8 cellular contexts compared by ENCODE assay signal in the genomic region with DNA sequence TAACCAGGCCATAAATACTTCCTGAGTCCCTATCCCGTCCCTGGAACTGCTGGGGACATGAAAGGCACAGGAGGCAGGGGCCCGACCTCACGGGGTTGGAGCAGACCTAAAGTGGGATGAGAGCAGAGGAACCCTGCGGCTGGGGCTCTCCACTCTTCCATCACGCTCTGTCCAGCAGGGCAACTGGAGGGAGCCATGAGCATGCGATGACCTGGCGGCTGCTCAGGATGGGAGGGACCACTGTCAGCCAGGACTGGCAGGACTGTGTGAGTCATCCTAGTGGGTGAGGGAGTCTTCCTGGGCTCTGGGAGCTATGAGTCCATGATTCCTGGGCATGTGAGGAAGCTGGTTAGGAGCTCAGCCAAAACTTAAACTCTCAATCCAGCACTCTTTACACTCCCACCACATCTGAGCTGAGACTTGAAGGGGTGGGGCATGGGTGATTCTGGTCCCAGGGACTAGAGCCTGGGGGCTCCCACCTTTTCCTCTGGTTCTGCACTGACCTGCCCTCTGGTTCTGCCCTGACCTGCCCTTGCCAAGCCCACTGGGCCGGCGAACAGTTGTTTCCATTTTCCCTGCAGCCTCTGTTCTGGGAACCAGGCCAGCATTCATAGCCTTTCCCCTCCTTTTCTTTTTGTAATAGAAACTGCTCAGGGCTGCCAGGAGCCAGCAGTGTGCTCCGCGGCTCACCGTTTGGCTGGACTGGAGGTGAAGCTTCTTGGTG. TPM values are rescaled to one million over a fixed set of nuclear protein-coding genes. Genes with fewer than 3 reads are reported as not detected.
A peak's percentile ranks its signal among the peaks of the same experiment; 100 is the strongest.
DNase-seq lines count a peak whose midpoint lies in the region; ATAC-seq, FAIRE-seq and TF ChIP-seq lines count a peak whose summit lies in the region.

No MANE protein-coding gene starts in this region.

- no peak overlapping the region for H2AFZ ChIP-seq in Loucy (ENCODE audit: low read length)

- H3K9ac ChIP-seq in Loucy (ENCODE audit: low read depth, low read length, poor library complexity, severe bottlenecking): peak overlapping the region; percentile 5

- H3K27ac Mint-ChIP-seq in stimulated activated effector memory CD8-positive, alpha-beta T cell treated with anti-CD3 and anti-CD28 coated beads, Interleukin-12 subunit alpha, Interleukin-12 subunit beta, amount 100 ng/mL, for 72 hours: no peak overlapping the region

- H3K27ac ChIP-seq in right atrium auricular region: peak overlapping the region; percentile 79 to 89

- ATAC-seq in sciatic nerve (peak; percentile 94), GM18907 (IDR thresholded peaks at IDR 0.05; ENCODE audit: unreplicated experiment) (no peak)
- ATAC-seq in stimulated activated effector memory CD8-positive, alpha-beta T cell treated with anti-CD3 and anti-CD28 coated beads, Interleukin-12 subunit alpha, Interleukin-12 subunit beta, amount 100 ng/mL, for 72 hours: no peak

- intact Hi-C loops in sciatic nerve (cut with DNase I): loop anchor here (10.0 kb wide), 1 partner anchor 50 kb away; the partner anchor contains the start of gene SYPL1

- no peak for FAIRE-seq in D721Med (lab: Jason Lieb, UNC)

- H3K27me3 ChIP-seq in Loucy (ENCODE audit: insufficient read depth, low read length, poor library complexity, severe bottlenecking): no peaks in the 10 kb centered on the region
- H3K27me3 ChIP-seq in right atrium auricular region: no peaks in the 10 kb centered on the region

- no peaks in the 10 kb centered on the region for H3K9me3 ChIP-seq in Loucy (ENCODE audit: insufficient read depth, low read depth, low read length)
- H3K9me3 ChIP-seq in right atrium auricular region: no peaks in the 10 kb centered on the region

- H4K20me1 ChIP-seq in Loucy (ENCODE audit: insufficient read depth, low read length, poor library complexity, severe bottlenecking): no peaks in the 10 kb centered on the region

- TF ChIP-seq CTCF in AG09319 (IDR thresholded peaks at IDR 0.05; ENCODE audit: low read depth, low read length): no peak; the same call in none of the 2 replicates
- TF ChIP-seq CTCF in Loucy (conservative IDR thresholded peaks at IDR 0.05; ENCODE audit: low read length): no peak
- TF ChIP-seq CTCF in right atrium auricular region (IDR thresholded peaks at IDR 0.05): peak in 1 of 2 donors; percentile 26
- no peak for TF ChIP-seq CTCF in D721Med (IDR thresholded peaks at IDR 0.05; ENCODE audit: insufficient read depth, missing control alignments)

- no peaks in the 10 kb centered on the region for H3K36me3 ChIP-seq in Loucy (ENCODE audit: insufficient read depth, low read length)
- no peaks in the 10 kb centered on the region for H3K36me3 ChIP-seq in right atrium auricular region

- no peak overlapping the region for H3K4me3 Mint-ChIP-seq in stimulated activated effector memory CD8-positive, alpha-beta T cell treated with anti-CD3 and anti-CD28 coated beads, Interleukin-12 subunit alpha, Interleukin-12 subunit beta, amount 100 ng/mL, for 72 hours

- H3K9me2 ChIP-seq in Loucy (replicated peaks; ENCODE audit: low read depth, low read length): no peaks in the 10 kb centered on the region

- H3K4me2 ChIP-seq in Loucy (ENCODE audit: low read depth, low read length, poor library complexity, severe bottlenecking): no peak overlapping the region

- peaks cover 13% of the 10 kb centered on the region for H3K79me2 ChIP-seq in Loucy (ENCODE audit: insufficient read depth, low read length)

- H3K4me3 ChIP-seq in Loucy (ENCODE audit: low read length, poor library complexity, severe bottlenecking): no peak overlapping the region
- H3K4me3 ChIP-seq in right atrium auricular region: peak overlapping the region; percentile 8 to 37

- peak; percentile 87 for DNase-seq in AG09319 (ENCODE audit: extremely low read depth, low read depth)
- DNase-seq in amniotic stem cell (lab: John Stamatoyannopoulos, UW): peak; percentile 92
- peak; percentile 84 for DNase-seq in right atrium auricular region (ENCODE audit: low spot score)
- peak; percentile 85 for DNase-seq in sciatic nerve (ENCODE audit: low spot score)
- DNase-seq in D721Med (ENCODE audit: insufficient read length, low spot score): no peak
- no peak for DNase-seq in stimulated activated effector memory CD8-positive, alpha-beta T cell treated with anti-CD3 and anti-CD28 coated beads, Interleukin-12 subunit alpha, Interleukin-12 subunit beta, amount 100 ng/mL, for 72 hours (ENCODE audit: low spot score in 2 of 2)

- H3K36me3 Mint-ChIP-seq in stimulated activated effector memory CD8-positive, alpha-beta T cell treated with anti-CD3 and anti-CD28 coated beads, Interleukin-12 subunit alpha, Interleukin-12 subunit beta, amount 100 ng/mL, for 72 hours: no peaks in the 10 kb centered on the region

- no peaks in the 10 kb centered on the region for H3F3A ChIP-seq in Loucy (ENCODE audit: low read depth)

- peaks cover 14% of the 10 kb centered on the region for H3K4me1 Mint-ChIP-seq in stimulated activated effector memory CD8-positive, alpha-beta T cell treated with anti-CD3 and anti-CD28 coated beads, Interleukin-12 subunit alpha, Interleukin-12 subunit beta, amount 100 ng/mL, for 72 hours

- H3K4me1 ChIP-seq in Loucy (ENCODE audit: insufficient read depth, low read length, poor library complexity, severe bottlenecking) (peaks cover 58% of the 10 kb centered on the region), right atrium auricular region (peaks cover 0 to 37% of the 10 kb centered on the region in 2 donors)

- no peaks in the 10 kb centered on the region for H3K9me3 Mint-ChIP-seq in stimulated activated effector memory CD8-positive, alpha-beta T cell treated with anti-CD3 and anti-CD28 coated beads, Interleukin-12 subunit alpha, Interleukin-12 subunit beta, amount 100 ng/mL, for 72 hours

RNA-seq across cellular contexts. Expression of gene SYPL1, which starts 47.1 kb away (rescaled TPM):
- total RNA-seq in right atrium auricular region: 10 to 100 TPM; 68.5 to 89.1 TPM
- total RNA-seq in sciatic nerve: 83.5 TPM

Comparison
In these comparisons a context has a peak if more than half of its experiments do, and no peak if none do; other contexts are left out.
1. DNase-seq: peak in AG09319 (single experiment), amniotic stem cell (single experiment), right atrium auricular region (single experiment) and sciatic nerve (single experiment); none in D721Med (single experiment) and stimulated activated effector memory CD8-positive, alpha-beta T cell treated with anti-CD3 and anti-CD28 coated beads, Interleukin-12 subunit alpha, Interleukin-12 subunit beta, amount 100 ng/mL, for 72 hours (0 of 2).